Comparison of ENCODE assay signal across 8 cellular contexts in the genomic region with DNA sequence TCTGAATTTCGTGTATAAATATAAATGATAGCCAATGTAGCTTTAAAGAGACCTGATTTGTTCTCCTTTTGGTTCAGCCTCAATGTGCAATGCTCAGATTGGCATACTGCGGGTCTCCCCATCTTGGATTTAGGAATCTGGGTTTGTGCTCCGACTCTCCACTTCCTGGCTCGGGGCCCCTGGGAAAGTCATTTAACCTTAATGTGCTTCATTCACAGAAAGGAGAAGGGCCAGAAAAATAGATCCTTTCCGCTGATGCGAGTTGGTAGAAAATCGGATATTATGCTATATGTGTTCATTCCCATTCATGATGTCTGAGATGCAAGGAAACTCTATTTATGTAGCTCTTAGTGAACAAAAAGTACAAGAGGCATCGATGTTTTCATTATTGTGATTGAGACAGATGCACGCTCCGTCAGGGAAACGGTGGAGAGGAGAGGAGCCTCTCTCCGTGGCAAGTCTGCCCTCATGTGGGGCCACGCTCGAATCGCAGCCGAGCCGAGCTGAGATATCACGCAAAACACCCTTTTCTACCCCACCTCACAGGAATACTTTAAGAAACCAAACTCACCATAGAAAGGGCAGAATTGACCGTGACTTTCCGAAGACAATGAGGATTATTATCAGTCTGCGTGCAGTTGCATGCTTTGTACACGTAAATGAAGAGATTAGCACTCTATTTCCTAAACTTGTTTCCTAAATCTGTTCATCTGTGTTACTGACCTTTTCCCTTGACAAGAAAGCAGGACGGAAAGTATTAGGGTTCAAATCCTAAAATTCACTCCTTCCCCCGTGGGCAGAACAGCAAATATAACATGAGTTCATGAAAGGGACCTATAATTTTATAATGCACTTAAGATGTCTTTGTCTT.
DNase-seq lines count a peak whose midpoint lies in the region; ATAC-seq and FAIRE-seq lines count a peak whose summit lies in the region.

No MANE protein-coding gene starts in this region.

- no peaks in the 10 kb centered on the region for H3K4me1 ChIP-seq in skeletal muscle tissue (ENCODE audit: control insufficient read depth in 3 of 3, insufficient read depth in 3 of 3, low read length in 3 of 3)

- H3K36me3 ChIP-seq in skeletal muscle tissue (ENCODE audit: control insufficient read depth in 3 of 3, insufficient read depth in 3 of 3, low read length in 3 of 3): no peaks in the 10 kb centered on the region

- ATAC-seq in GM18909 (IDR thresholded peaks at IDR 0.05; ENCODE audit: poor library complexity, unreplicated experiment) (peak; percentile 89), HG03103 (IDR thresholded peaks at IDR 0.05; ENCODE audit: low read depth, unreplicated experiment) (peak; percentile 97)

- H3K27ac ChIP-seq in skeletal muscle tissue (ENCODE audit: low read depth, low read length): no peak overlapping the region

- H3K4me3 ChIP-seq in skeletal muscle tissue (ENCODE audit: low read length in 3 of 3): peak overlapping the region in 2 of 3 donors; percentile 27 to 31

- peak; percentile 32 for DNase-seq in COLO668 (lab: John Stamatoyannopoulos, UW; ENCODE audit: unreplicated experiment)
- peak; percentile 63 for DNase-seq in NCI-H774 (lab: John Stamatoyannopoulos, UW)
- DNase-seq in anterior cingulate cortex (lab: John Stamatoyannopoulos, UW): peak in 52 of 58 donors; percentile 6 to 74 (median 32)
- DNase-seq in iPS DF 19.7 (ENCODE audit: low read depth, low spot score): peak; percentile 12
- DNase-seq in RCC 7860 (ENCODE audit: low spot score): no peak

- H3K9ac ChIP-seq in skeletal muscle tissue (ENCODE audit: low read depth in 1 of 3, low read length in 3 of 3): no peak overlapping the region

- H3K9me3 ChIP-seq in skeletal muscle tissue (ENCODE audit: control insufficient read depth in 3 of 3, low read length in 3 of 3): no peaks in the 10 kb centered on the region

- no peaks in the 10 kb centered on the region for H3K27me3 ChIP-seq in skeletal muscle tissue (ENCODE audit: control insufficient read depth in 3 of 3, insufficient read depth in 3 of 3, low read length in 3 of 3)

- FAIRE-seq in RCC 7860 (lab: Jason Lieb, UNC): no peak
